In the genomic region with DNA sequence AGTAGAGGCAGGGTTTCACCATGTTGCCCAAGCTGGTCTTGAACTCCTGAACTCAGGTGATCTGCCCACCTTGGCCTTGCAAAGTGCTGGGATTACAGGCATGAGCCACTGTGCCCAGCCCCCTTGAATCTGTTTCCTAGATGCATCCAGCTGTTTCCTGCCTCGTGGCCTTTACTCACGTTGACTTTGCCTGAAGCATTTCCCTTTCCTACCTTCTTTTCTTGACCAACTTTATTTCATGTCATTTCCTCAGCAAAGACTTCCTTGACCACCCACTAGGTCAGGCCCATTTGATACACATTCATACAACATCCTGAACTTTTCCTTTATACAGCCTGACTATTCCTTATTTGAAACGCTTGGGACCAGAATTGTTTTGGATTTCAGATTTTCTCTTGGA, we compare ENCODE assay signal across 27 cellular contexts. TPM values are rescaled to one million over a fixed set of nuclear protein-coding genes. Genes with fewer than 3 reads are reported as not detected.
DNase-seq lines count a peak whose midpoint lies in the region; ATAC-seq and TF ChIP-seq lines count a peak whose summit lies in the region.
"Had no signal": no experiment of that assay in that cellular context is flagged by ENCODE, and none has a peak within 500 bp of the region (broad histone marks: within the 10 kb centered on the region; RNA-seq: fewer than 3 reads in every experiment).

No MANE protein-coding gene starts in this region.

- peaks cover 56% of the 10 kb centered on the region for H3K36me3 Mint-ChIP-seq in activated CD8-positive, alpha-beta T cell treated with anti-CD3 and anti-CD28 coated beads for 36 hours (ENCODE audit: low read depth)
- H3K36me3 Mint-ChIP-seq in activated CD8-positive, alpha-beta T cell treated with anti-CD3 and anti-CD28 coated beads, Interleukin-2, amount 10 ng/mL, durations not matched to agents 7 days and 5 days (ENCODE audit: low read depth): peaks cover 73% of the 10 kb centered on the region
- H3K36me3 Mint-ChIP-seq in CD4-positive, alpha-beta T cell (ENCODE audit: low read depth): peaks cover 98% of the 10 kb centered on the region
- peaks cover 41% of the 10 kb centered on the region for H3K36me3 Mint-ChIP-seq in memory B cell

- no peaks in the 10 kb centered on the region for H3K27me3 ChIP-seq in CD4-positive, alpha-beta T cell (ENCODE audit: control insufficient read depth, insufficient read depth, low read length)
- H3K27me3 ChIP-seq: SJSA1 had no signal

- no peak overlapping the region for H3K27ac ChIP-seq in CD4-positive, alpha-beta T cell (ENCODE audit: low read depth, low read length)
- H3K27ac ChIP-seq: 22Rv1, C4-2B, PC-9, SJSA1 had no signal

- no peaks in the 10 kb centered on the region for H3K9me3 ChIP-seq in CD4-positive, alpha-beta T cell (ENCODE audit: control insufficient read depth, low read length)
- H3K9me3 ChIP-seq: SJSA1 had no signal

- POLR2A ChIA-PET in activated CD8-positive, alpha-beta T cell treated with anti-CD3 and anti-CD28 coated beads for 36 hours (lab: Charles Lee): no interaction called here
- POLR2A ChIA-PET in activated CD8-positive, alpha-beta T cell treated with anti-CD3 and anti-CD28 coated beads, Interleukin-2, amount 10 ng/mL, durations not matched to agents 7 days and 5 days (lab: Charles Lee): no interaction called here
- POLR2A ChIA-PET in CD4-positive, alpha-beta T cell (lab: Charles Lee): no interaction called here

- H3K4me1 Mint-ChIP-seq in activated CD8-positive, alpha-beta T cell treated with anti-CD3 and anti-CD28 coated beads for 36 hours (ENCODE audit: low read depth): peaks cover 2% of the 10 kb centered on the region
- H3K4me1 Mint-ChIP-seq in activated CD8-positive, alpha-beta T cell treated with anti-CD3 and anti-CD28 coated beads, Interleukin-2, amount 10 ng/mL, durations not matched to agents 7 days and 5 days (ENCODE audit: low read depth): peaks cover 3% of the 10 kb centered on the region
- no peaks in the 10 kb centered on the region for H3K4me1 Mint-ChIP-seq in CD4-positive, alpha-beta T cell (ENCODE audit: low read depth)
- H3K4me1 Mint-ChIP-seq in memory B cell: peaks cover 5% of the 10 kb centered on the region
- H3K4me1 Mint-ChIP-seq: B cell had no signal

- CTCF ChIA-PET in activated CD8-positive, alpha-beta T cell treated with anti-CD3 and anti-CD28 coated beads for 36 hours (lab: Charles Lee): no interaction called here
- CTCF ChIA-PET in activated CD8-positive, alpha-beta T cell treated with anti-CD3 and anti-CD28 coated beads, Interleukin-2, amount 10 ng/mL, durations not matched to agents 7 days and 5 days (lab: Charles Lee): no interaction called here
- CTCF ChIA-PET in CD4-positive, alpha-beta T cell (lab: Charles Lee): no interaction called here

- no peak for TF ChIP-seq CTCF in activated CD8-positive, alpha-beta T cell treated with anti-CD3 and anti-CD28 coated beads for 36 hours (IDR thresholded peaks at IDR 0.05)
- TF ChIP-seq CTCF in CD4-positive, alpha-beta T cell (IDR thresholded peaks at IDR 0.05): no peak

- intact Hi-C loops in activated CD8-positive, alpha-beta T cell treated with anti-CD3 and anti-CD28 coated beads for 36 hours (cut with micrococcal nuclease): no loop called here
- intact Hi-C loops in CD4-positive, alpha-beta T cell (cut with DNase I, micrococcal nuclease): no loop called here

- DNase-seq in activated CD8-positive, alpha-beta T cell treated with anti-CD3 and anti-CD28 coated beads for 36 hours: no peak
- no peak for DNase-seq in activated CD8-positive, alpha-beta T cell treated with anti-CD3 and anti-CD28 coated beads, Interleukin-2, amount 10 ng/mL, durations not matched to agents 7 days and 5 days
- DNase-seq in CD4-positive, alpha-beta T cell: no peak
- DNase-seq in dermis blood vessel endothelial cell: peak; percentile 81
- no peak for DNase-seq in memory B cell (ENCODE audit: low spot score in 2 of 2)
- no peak for DNase-seq in HCEC 1CT
- DNase-seq: Calu3; CD8-positive, alpha-beta memory T cell; DMS79 treated with DMSO at 0.1 percent for 48 hours; Kasumi-1; MV-4-11; NCI-H1105; NCI-H146; NCI-H2029; NCI-H446; NCI-H82; NK-92 treated with Interleukin-12 subunit alpha and Interleukin-12 subunit beta, amount 100 ng/mL, for 24 hours; PC-9; Right ventricle myocardium superior; RPMI8226 had no signal

- peak overlapping the region; percentile 27 for H3K27ac Mint-ChIP-seq in activated CD8-positive, alpha-beta T cell treated with anti-CD3 and anti-CD28 coated beads for 36 hours
- H3K27ac Mint-ChIP-seq in activated CD8-positive, alpha-beta T cell treated with anti-CD3 and anti-CD28 coated beads, Interleukin-2, amount 10 ng/mL, durations not matched to agents 7 days and 5 days: no peak overlapping the region
- H3K27ac Mint-ChIP-seq in CD4-positive, alpha-beta T cell: peak overlapping the region; percentile 22
- H3K27ac Mint-ChIP-seq in memory B cell: peak overlapping the region; percentile 69
- H3K27ac Mint-ChIP-seq: B cell had no signal

- ATAC-seq in activated CD8-positive, alpha-beta T cell treated with anti-CD3 and anti-CD28 coated beads for 36 hours: no peak
- no peak for ATAC-seq in activated CD8-positive, alpha-beta T cell treated with anti-CD3 and anti-CD28 coated beads, Interleukin-2, amount 10 ng/mL, durations not matched to agents 7 days and 5 days
- ATAC-seq in CD4-positive, alpha-beta T cell (ENCODE audit: poor library complexity): no peak
- ATAC-seq in memory B cell (ENCODE audit: low read depth) (no peak), HG03469 (IDR thresholded peaks at IDR 0.05; ENCODE audit: unreplicated experiment) (no peak), HG03354 (IDR thresholded peaks at IDR 0.05; ENCODE audit: poor library complexity, severe bottlenecking, unreplicated experiment) (no peak)
- ATAC-seq: K562 had no signal

- H3K4me3 Mint-ChIP-seq in activated CD8-positive, alpha-beta T cell treated with anti-CD3 and anti-CD28 coated beads for 36 hours: no peak overlapping the region
- no peak overlapping the region for H3K4me3 Mint-ChIP-seq in activated CD8-positive, alpha-beta T cell treated with anti-CD3 and anti-CD28 coated beads, Interleukin-2, amount 10 ng/mL, durations not matched to agents 7 days and 5 days
- no peak overlapping the region for H3K4me3 Mint-ChIP-seq in CD4-positive, alpha-beta T cell
- no peak overlapping the region for H3K4me3 Mint-ChIP-seq in memory B cell
- H3K4me3 Mint-ChIP-seq: B cell; CD8-positive, alpha-beta memory T cell had no signal

- H3K9me3 Mint-ChIP-seq in activated CD8-positive, alpha-beta T cell treated with anti-CD3 and anti-CD28 coated beads for 36 hours: no peaks in the 10 kb centered on the region
- H3K9me3 Mint-ChIP-seq in activated CD8-positive, alpha-beta T cell treated with anti-CD3 and anti-CD28 coated beads, Interleukin-2, amount 10 ng/mL, durations not matched to agents 7 days and 5 days (ENCODE audit: insufficient read depth): no peaks in the 10 kb centered on the region
- no peaks in the 10 kb centered on the region for H3K9me3 Mint-ChIP-seq in CD4-positive, alpha-beta T cell
- H3K9me3 Mint-ChIP-seq in memory B cell: no peaks in the 10 kb centered on the region
- H3K9me3 Mint-ChIP-seq: CD8-positive, alpha-beta memory T cell had no signal

- H3K27me3 Mint-ChIP-seq in activated CD8-positive, alpha-beta T cell treated with anti-CD3 and anti-CD28 coated beads for 36 hours: no peaks in the 10 kb centered on the region
- H3K27me3 Mint-ChIP-seq in activated CD8-positive, alpha-beta T cell treated with anti-CD3 and anti-CD28 coated beads, Interleukin-2, amount 10 ng/mL, durations not matched to agents 7 days and 5 days (ENCODE audit: low read depth): no peaks in the 10 kb centered on the region
- no peaks in the 10 kb centered on the region for H3K27me3 Mint-ChIP-seq in CD4-positive, alpha-beta T cell
- no peaks in the 10 kb centered on the region for H3K27me3 Mint-ChIP-seq in memory B cell
- H3K27me3 Mint-ChIP-seq: B cell; CD8-positive, alpha-beta memory T cell had no signal

RNA-seq across cellular contexts. Expression of gene DOCK2, which starts 51.0 kb away (rescaled TPM):
- 100 to 1,000 TPM; 180 to 181 TPM for total RNA-seq in activated CD8-positive, alpha-beta T cell treated with anti-CD3 and anti-CD28 coated beads for 36 hours
- total RNA-seq in activated CD8-positive, alpha-beta T cell treated with anti-CD3 and anti-CD28 coated beads, Interleukin-2, amount 10 ng/mL, durations not matched to agents 7 days and 5 days: 100 to 1,000 TPM; 318 to 320 TPM
- total RNA-seq in CD4-positive, alpha-beta T cell: 100 to 1,000 TPM; 220 to 229 TPM
- 0.17 and 0.28 TPM in 2 replicates for total RNA-seq in dermis blood vessel endothelial cell
- total RNA-seq: Calu3 had no signal

Comparison
In these comparisons a context has a peak if more than half of its experiments do, and no peak if none do; other contexts are left out.
1. RNA of gene DOCK2, which starts 51.0 kb away (total RNA-seq): 318 to 320 TPM in activated CD8-positive, alpha-beta T cell treated with anti-CD3 and anti-CD28 coated beads, Interleukin-2, amount 10 ng/mL, durations not matched to agents 7 days and 5 days, 220 to 229 TPM in CD4-positive, alpha-beta T cell and 180 to 181 TPM in activated CD8-positive, alpha-beta T cell treated with anti-CD3 and anti-CD28 coated beads for 36 hours; 0.17 to 0.28 TPM in dermis blood vessel endothelial cell; every median in the first group is over 100 times any median in the second.